Comparison of ENCODE assay signal across 20 cellular contexts in genomic region chr5:51373880-51374523, GRCh38. TPM values are rescaled to one million over a fixed set of nuclear protein-coding genes. Genes with fewer than 3 reads are reported as not detected.
DNase-seq lines count a peak whose midpoint lies in the region; ATAC-seq and TF ChIP-seq lines count a peak whose summit lies in the region.
"Had no signal": no experiment of that assay in that cellular context is flagged by ENCODE, and none has a peak within 500 bp of the region (broad histone marks: within the 10 kb centered on the region; RNA-seq: fewer than 3 reads in every experiment).

No MANE protein-coding gene starts in this region.

- no peaks in the 10 kb centered on the region for H3K79me2 ChIP-seq in HCT116 (ENCODE audit: insufficient read depth, low read length)

- no peak for TF ChIP-seq CTCF in HCT116 (IDR thresholded peaks at IDR 0.05 in 2 of 3, conservative IDR thresholded peaks at IDR 0.05 in 1 of 3; ENCODE audit: borderline replicate concordance in 1 of 3, insufficient read depth in 1 of 3, low read depth in 2 of 3, low read length in 2 of 3)
- TF ChIP-seq CTCF in omental fat pad (IDR thresholded peaks at IDR 0.05): no peak

- no peak overlapping the region for H3K4me3 ChIP-seq in HCT116 (replicated peaks in 1 of 2; ENCODE audit: low read depth in 1 of 2, low read length in 2 of 2)
- H3K4me3 ChIP-seq: BLaER1 treated with 17β-estradiol and CSF1 and Interleukin-3, amounts not matched to agents 10 nM and 100 nM; pancreas; skin epidermis; thyroid gland had no signal

- CTCF ChIA-PET in HCT116 (lab: Charles Lee): no interaction called here

- intact Hi-C loops in HCT116 (cut with micrococcal nuclease): no loop called here

- H3K9me2 ChIP-seq in HCT116 (ENCODE audit: insufficient read depth): no peaks in the 10 kb centered on the region

- no peak overlapping the region for H2AFZ ChIP-seq in HCT116 (ENCODE audit: low read depth, low read length, poor library complexity, severe bottlenecking)

- no peaks in the 10 kb centered on the region for H3K27me3 ChIP-seq in HCT116 (ENCODE audit: insufficient read depth, low read length)

- H3K9me3 ChIP-seq in HCT116 (ENCODE audit: control insufficient read depth in 1 of 2, insufficient read depth in 1 of 2, low read depth in 1 of 2, low read length in 2 of 2): no peaks in the 10 kb centered on the region
- H3K9me3 ChIP-seq: pancreas, thyroid gland had no signal

- RAD21 ChIA-PET in HCT116 (lab: Charles Lee; ENCODE audit: low non-redundant PET in 1 of 2, low total read pairs in 2 of 2, uncharacterized antibody in 2 of 2, unreplicated experiment in 2 of 2): no interaction called here

- DNase-seq in HCT116 (ENCODE audit: low read depth, low spot score): no peak
- DNase-seq in NCI-H1694 (lab: John Stamatoyannopoulos, UW): peak; percentile 42
- peak; percentile 53 for DNase-seq in amniotic epithelial cell (ENCODE audit: low read depth)
- no peak for DNase-seq in omental fat pad (ENCODE audit: low spot score)
- no peak for DNase-seq in NCI-H2029 (lab: John Stamatoyannopoulos, UW)
- DNase-seq in SW 1271 (lab: John Stamatoyannopoulos, UW): no peak
- DNase-seq: activated CD4-positive, alpha-beta T cell treated with anti-CD3 and anti-CD28 coated beads, Interleukin-2, amount 50 U/mL, for 4 hours; activated T-cell treated with anti-CD3 and anti-CD28 coated beads, Interleukin-2, amount 50 U/mL, for 72 hours; DND-41; effector CD8-positive, alpha-beta T cell; hippocampal formation; KBM-7; NCI-H1092; pancreas had no signal

- no peaks in the 10 kb centered on the region for H4K20me1 ChIP-seq in HCT116 (ENCODE audit: insufficient read depth)
- H4K20me1 ChIP-seq: BLaER1 treated with 17β-estradiol and CSF1 and Interleukin-3, amounts not matched to agents 10 nM and 100 nM had no signal

- H3K4me1 ChIP-seq in HCT116 (ENCODE audit: control insufficient read depth in 1 of 2, insufficient read depth in 2 of 2, low read length in 2 of 2): no peaks in the 10 kb centered on the region
- H3K4me1 ChIP-seq: pancreas had no signal

- no peak overlapping the region for H3K9ac ChIP-seq in HCT116 (ENCODE audit: low read length)
- H3K9ac ChIP-seq: BLaER1 treated with 17β-estradiol and CSF1 and Interleukin-3, amounts not matched to agents 10 nM and 100 nM had no signal

- no peak overlapping the region for H3K4me2 ChIP-seq in HCT116 (ENCODE audit: low read length)

- BruUV-seq in HCT116 (replicated peaks; lab: Mats Ljungman, UMichigan): no TSS peak

- POLR2A ChIA-PET in HCT116 (lab: Charles Lee): no interaction called here

- no peaks in the 10 kb centered on the region for H3K36me3 ChIP-seq in HCT116 (ENCODE audit: control insufficient read depth in 1 of 2, insufficient read depth in 2 of 2, low read length in 2 of 2)
- H3K36me3 ChIP-seq: BLaER1 treated with 17β-estradiol and CSF1 and Interleukin-3, amounts not matched to agents 10 nM and 100 nM; pancreas; thyroid gland had no signal

- 0 out of 2 replicates have a peak, but pooled peaks have one; percentile 10 for TF ChIP-seq RAD21 in HCT116 (IDR thresholded peaks at IDR 0.05; ENCODE audit: low read depth)

- H3K27ac ChIP-seq in HCT116 (ENCODE audit: low read depth, low read length): no peak overlapping the region
- H3K27ac ChIP-seq: BLaER1 treated with 17β-estradiol and CSF1 and Interleukin-3, amounts not matched to agents 10 nM and 100 nM; pancreas; skin epidermis; thyroid gland had no signal

- TF ChIP-seq POLR2A in HCT116 (IDR thresholded peaks at IDR 0.05; ENCODE audit: borderline replicate concordance, extremely low read depth, insufficient read depth, insufficient read length): no peak

- no peak for ATAC-seq in HCT116
- peak; percentile 72 for ATAC-seq in omental fat pad (ENCODE audit: low FRiP score)
- no peak for ATAC-seq in HG03025 (IDR thresholded peaks at IDR 0.05; ENCODE audit: low FRiP score, unreplicated experiment)
- ATAC-seq: activated T-cell treated with anti-CD3 and anti-CD28 coated beads, Interleukin-2, amount 50 U/mL, for 72 hours had no signal

TF ChIP-seq in HCT116, 20 proteins besides CTCF, POLR2A, EP300 and RAD21:
- TF ChIP-seq REST (IDR thresholded peaks at IDR 0.05; ENCODE audit: low read depth) (no peak), JUND (IDR thresholded peaks at IDR 0.05) (no peak), ZFX (IDR thresholded peaks at IDR 0.05) (no peak), FOSL1 (IDR thresholded peaks at IDR 0.05; ENCODE audit: low read depth) (no peak), YY1 (IDR thresholded peaks at IDR 0.05; ENCODE audit: extremely low read depth, insufficient replicate concordance, low read depth, low read length) (no peak), SRF (IDR thresholded peaks at IDR 0.05; ENCODE audit: low read depth) (no peak), MAX (IDR thresholded peaks at IDR 0.05) (no peak), ELF1 (IDR thresholded peaks at IDR 0.05; ENCODE audit: borderline replicate concordance, low read depth) (no peak), CBX3 (IDR thresholded peaks at IDR 0.05; ENCODE audit: low read depth) (no peak), SIN3A (IDR thresholded peaks at IDR 0.05; ENCODE audit: low read depth) (no peak), POLR2AphosphoS5 (IDR thresholded peaks at IDR 0.05; ENCODE audit: low read depth, low read length) (no peak), CEBPB (IDR thresholded peaks at IDR 0.05; ENCODE audit: low read depth) (no peak), ZNF274 (IDR thresholded peaks at IDR 0.05; ENCODE audit: low read depth, low read length) (no peak), EGR1 (IDR thresholded peaks at IDR 0.05; ENCODE audit: low read depth) (no peak), SP1 (IDR thresholded peaks at IDR 0.05; ENCODE audit: low read depth) (no peak), ZBTB33 (IDR thresholded peaks at IDR 0.05; ENCODE audit: extremely low read depth, insufficient replicate concordance, low read length) (no peak)
- TF ChIP-seq, protein P1, sequence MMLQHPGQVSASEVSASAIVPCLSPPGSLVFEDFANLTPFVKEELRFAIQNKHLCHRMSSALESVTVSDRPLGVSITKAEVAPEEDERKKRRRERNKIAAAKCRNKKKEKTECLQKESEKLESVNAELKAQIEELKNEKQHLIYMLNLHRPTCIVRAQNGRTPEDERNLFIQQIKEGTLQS (IDR thresholded peaks at IDR 0.05): no peak
TF ChIP-seq in HCT116: peak in this region for 0.

RNA-seq across cellular contexts. Expression of gene ISL1, which starts 9.2 kb away (rescaled TPM):
- total RNA-seq in HCT116 (2021; ENCODE audit: unreplicated experiment) (1.3 TPM), omental fat pad (1 to 10 TPM in 3 of 4 donors, under 1 TPM in 1; 0.63 to 5.4 (median 3.3) TPM)
- polyA plus RNA-seq in HCT116 (2012): 0.48 and 0.54 TPM in 2 replicates
- total RNA-seq: activated T-cell treated with anti-CD3 and anti-CD28 coated beads, Interleukin-2, amount 50 U/mL, for 72 hours; fibroblast of lung; NCI-H460 had no signal

Comparison
In these comparisons a context has a peak if more than half of its experiments do, and no peak if none do; other contexts are left out.
1. DNase-seq: peak in NCI-H1694 (single experiment) and amniotic epithelial cell (single experiment); none in HCT116 (single experiment), omental fat pad (single experiment), NCI-H2029 (single experiment) and SW 1271 (0 of 2).